ENCODE assay signal across 1 cellular context in genomic region chr11:77095551-77096490, GRCh38.
TF ChIP-seq lines count a peak whose summit lies in the region.

No MANE protein-coding gene starts in this region.

TF ChIP-seq in HepG2, 621 proteins besides CTCF, POLR2A, EP300 and RAD21 (continued from another document and continues in another):
- peak; percentile 93 for TF ChIP-seq ZNF574 (CRISPR knock-in tag; IDR thresholded peaks at IDR 0.05)
- no peak for TF ChIP-seq NR2F2 (IDR thresholded peaks at IDR 0.05; ENCODE audit: borderline replicate concordance, low read depth)
- peak; percentile 75 for TF ChIP-seq MIXL1 (CRISPR knock-in tag; IDR thresholded peaks at IDR 0.05)
- peak; percentile 75 for TF ChIP-seq SALL1 (CRISPR knock-in tag; IDR thresholded peaks at IDR 0.05)
- TF ChIP-seq MZF1 (CRISPR knock-in tag; IDR thresholded peaks at IDR 0.05; ENCODE audit: borderline replicate concordance) = no peak
- no peak; the same call in 1 of the 2 replicates for TF ChIP-seq CENPT (CRISPR knock-in tag; IDR thresholded peaks at IDR 0.05; ENCODE audit: low read depth)
- no peak for TF ChIP-seq ISX (CRISPR knock-in tag; conservative IDR thresholded peaks at IDR 0.05)
- no peak for TF ChIP-seq PBX2 (CRISPR knock-in tag; IDR thresholded peaks at IDR 0.05)
- TF ChIP-seq GATAD2A (CRISPR knock-in tag; IDR thresholded peaks at IDR 0.05) = peak; percentile 50
- TF ChIP-seq ZNF446 (CRISPR knock-in tag; IDR thresholded peaks at IDR 0.05) = no peak
- no peak for TF ChIP-seq CREB1 (IDR thresholded peaks at IDR 0.05)
- TF ChIP-seq CREB1 (CRISPR knock-in tag; IDR thresholded peaks at IDR 0.05) = no peak
- TF ChIP-seq MIER3 (CRISPR knock-in tag; IDR thresholded peaks at IDR 0.05; ENCODE audit: borderline replicate concordance) = peak; percentile 45; the same call in 1 of the 2 replicates
- TF ChIP-seq FOXO4 (CRISPR knock-in tag; conservative IDR thresholded peaks at IDR 0.05) = no peak
- TF ChIP-seq REXO4 (CRISPR knock-in tag; IDR thresholded peaks at IDR 0.05; ENCODE audit: borderline replicate concordance) = no peak
- TF ChIP-seq SIN3A (IDR thresholded peaks at IDR 0.05; ENCODE audit: borderline replicate concordance, low read depth, low read length) = no peak
- no peak for TF ChIP-seq CREB3 (CRISPR knock-in tag; IDR thresholded peaks at IDR 0.05)
- TF ChIP-seq GPN1 (CRISPR knock-in tag; IDR thresholded peaks at IDR 0.05; ENCODE audit: borderline replicate concordance) = no peak
- TF ChIP-seq BRCA1 (CRISPR knock-in tag; IDR thresholded peaks at IDR 0.05) = no peak
- TF ChIP-seq ZXDC (CRISPR knock-in tag; IDR thresholded peaks at IDR 0.05) = peak; percentile 57; the same call in 1 of the 2 replicates
- TF ChIP-seq LCORL (IDR thresholded peaks at IDR 0.05) = no peak
- TF ChIP-seq LCORL (CRISPR knock-in tag; IDR thresholded peaks at IDR 0.05) = peak; percentile 56; the same call in 1 of the 2 replicates
- 0 out of 2 replicates have a peak, but pooled peaks have one; percentile 51 for TF ChIP-seq ZBTB26 (CRISPR knock-in tag; IDR thresholded peaks at IDR 0.05; ENCODE audit: borderline replicate concordance)
- peak; percentile 46; the same call in 1 of the 2 replicates for TF ChIP-seq SPEN (CRISPR knock-in tag; IDR thresholded peaks at IDR 0.05; ENCODE audit: low read depth)
- TF ChIP-seq ZBTB2 (CRISPR knock-in tag; IDR thresholded peaks at IDR 0.05; ENCODE audit: low read depth) = no peak
- TF ChIP-seq DDIT3 (CRISPR knock-in tag; IDR thresholded peaks at IDR 0.05) = no peak
- TF ChIP-seq CERS6 (CRISPR knock-in tag; IDR thresholded peaks at IDR 0.05) = no peak
- TF ChIP-seq YEATS4 (CRISPR knock-in tag; IDR thresholded peaks at IDR 0.05; ENCODE audit: borderline replicate concordance) = peak; percentile 55; the same call in 1 of the 2 replicates
- TF ChIP-seq ZNF260 (CRISPR knock-in tag; IDR thresholded peaks at IDR 0.05; ENCODE audit: borderline replicate concordance, low read depth) = no peak
- TF ChIP-seq PRDM10 (CRISPR knock-in tag; IDR thresholded peaks at IDR 0.05; ENCODE audit: low read depth) = peak; percentile 73; the same call in 1 of the 2 replicates
- TF ChIP-seq PITX1 (CRISPR knock-in tag; IDR thresholded peaks at IDR 0.05) = peak; percentile 66; the same call in 1 of the 2 replicates
- no peak; the same call in 1 of the 2 replicates for TF ChIP-seq FOSL2 (CRISPR knock-in tag; IDR thresholded peaks at IDR 0.05)
- TF ChIP-seq STAT5B (CRISPR knock-in tag; IDR thresholded peaks at IDR 0.05) = no peak
- no peak for TF ChIP-seq AGO2 (optimal IDR thresholded peaks at IDR 0.05; ENCODE audit: low read depth, low read length)
- TF ChIP-seq GPBP1L1 (CRISPR knock-in tag; IDR thresholded peaks at IDR 0.05) = no peak
- no peak for TF ChIP-seq ZNF547 (CRISPR knock-in tag; IDR thresholded peaks at IDR 0.05)
- TF ChIP-seq IRF2 (CRISPR knock-in tag; IDR thresholded peaks at IDR 0.05) = 0 out of 2 replicates have a peak, but pooled peaks have one; percentile 34
- no peak for TF ChIP-seq ZNF598 (CRISPR knock-in tag; IDR thresholded peaks at IDR 0.05; ENCODE audit: borderline replicate concordance)
- no peak for TF ChIP-seq SRSF4 (IDR thresholded peaks at IDR 0.05; ENCODE audit: low read depth, low read length, poor library complexity, severe bottlenecking)
- TF ChIP-seq ZBTB20 (CRISPR knock-in tag; IDR thresholded peaks at IDR 0.05; ENCODE audit: borderline replicate concordance, low read depth) = peak; percentile 43; the same call in 1 of the 2 replicates
- TF ChIP-seq TERF1 (CRISPR knock-in tag; IDR thresholded peaks at IDR 0.05) = no peak
